ENCODE assay signal across 18 cellular contexts in genomic region chr3:57733790-57734189, GRCh38. TPM values are rescaled to one million over a fixed set of nuclear protein-coding genes. Genes with fewer than 3 reads are reported as not detected.
DNase-seq lines count a peak whose midpoint lies in the region; ATAC-seq and TF ChIP-seq lines count a peak whose summit lies in the region.
"Had no signal": no experiment of that assay in that cellular context is flagged by ENCODE, and none has a peak within 500 bp of the region (broad histone marks: within the 10 kb centered on the region; RNA-seq: fewer than 3 reads in every experiment).

No MANE protein-coding gene starts in this region.

- H3K4me1 Mint-ChIP-seq in osteocyte (ENCODE audit: unreplicated experiment), result no peaks in the 10 kb centered on the region
- no peaks in the 10 kb centered on the region for H3K4me1 Mint-ChIP-seq in activated CD4-positive, alpha-beta memory T cell treated with anti-CD3 and anti-CD28 coated beads, Interleukin-2, amount 10 ng/mL, durations not matched to agents 7 days and 5 days
- H3K4me1 Mint-ChIP-seq: CD8-positive, alpha-beta memory T cell had no signal

- H3K4me2 ChIP-seq in PC-9, result no peak overlapping the region
- no peak overlapping the region for H3K4me2 ChIP-seq in osteoblast (ENCODE audit: insufficient read depth, low read length)

- no TSS peak for BruUV-seq in PC-9 (replicated peaks; lab: Mats Ljungman, UMichigan)

- H3K36me3 Mint-ChIP-seq in osteocyte (ENCODE audit: unreplicated experiment), result no peaks in the 10 kb centered on the region
- H3K36me3 Mint-ChIP-seq in activated CD4-positive, alpha-beta memory T cell treated with anti-CD3 and anti-CD28 coated beads, Interleukin-2, amount 10 ng/mL, durations not matched to agents 7 days and 5 days (ENCODE audit: low read depth), result no peaks in the 10 kb centered on the region
- H3K36me3 Mint-ChIP-seq: CD8-positive, alpha-beta memory T cell had no signal

- CTCF ChIA-PET in PC-9 (lab: Charles Lee), result no interaction called here
- CTCF ChIA-PET in activated CD4-positive, alpha-beta memory T cell treated with anti-CD3 and anti-CD28 coated beads, Interleukin-2, amount 10 ng/mL, durations not matched to agents 7 days and 5 days (lab: Charles Lee), result no interaction called here

- H3K4me1 ChIP-seq in PC-9 (replicated peaks; ENCODE audit: insufficient read depth) (peaks cover 14% of the 10 kb centered on the region), osteoblast (ENCODE audit: insufficient read depth, low read length) (peaks cover 13% of the 10 kb centered on the region)

- no peak for TF ChIP-seq CTCF in PC-9 (conservative IDR thresholded peaks at IDR 0.05)
- no peak for TF ChIP-seq CTCF in osteoblast (IDR thresholded peaks at IDR 0.05; ENCODE audit: extremely low read depth, low read depth, low read length)
- no peak for TF ChIP-seq CTCF in osteocyte (IDR thresholded peaks at IDR 0.05)

- H3K79me2 ChIP-seq in PC-9 (ENCODE audit: low read depth), result no peaks in the 10 kb centered on the region
- H3K79me2 ChIP-seq in osteoblast (ENCODE audit: insufficient read depth, low read length), result no peaks in the 10 kb centered on the region

- H4K20me1 ChIP-seq in PC-9 (ENCODE audit: insufficient read depth), result no peaks in the 10 kb centered on the region
- H4K20me1 ChIP-seq in osteoblast (ENCODE audit: insufficient read depth, low read length), result no peaks in the 10 kb centered on the region

- H3K27me3 Mint-ChIP-seq in osteocyte (ENCODE audit: unreplicated experiment), result no peaks in the 10 kb centered on the region
- H3K27me3 Mint-ChIP-seq in activated CD4-positive, alpha-beta memory T cell treated with anti-CD3 and anti-CD28 coated beads, Interleukin-2, amount 10 ng/mL, durations not matched to agents 7 days and 5 days, result peaks cover 2% of the 10 kb centered on the region
- H3K27me3 Mint-ChIP-seq: CD8-positive, alpha-beta memory T cell; IgD-negative memory B cell had no signal

- H3F3A ChIP-seq in PC-9 (ENCODE audit: insufficient read depth, low read depth), result no peaks in the 10 kb centered on the region

- H3K4me3 ChIP-seq in PC-9, result no peak overlapping the region
- H3K4me3 ChIP-seq in osteoblast (ENCODE audit: insufficient read depth, low read length), result no peak overlapping the region

- H3K27ac Mint-ChIP-seq in osteocyte (ENCODE audit: unreplicated experiment), result no peak overlapping the region
- no peak overlapping the region for H3K27ac Mint-ChIP-seq in activated CD4-positive, alpha-beta memory T cell treated with anti-CD3 and anti-CD28 coated beads, Interleukin-2, amount 10 ng/mL, durations not matched to agents 7 days and 5 days
- H3K27ac Mint-ChIP-seq: CD8-positive, alpha-beta memory T cell; H9; IgD-negative memory B cell had no signal

- ATAC-seq in esophagus mucosa (peak; percentile 62), HG03135 (IDR thresholded peaks at IDR 0.05; ENCODE audit: unreplicated experiment) (no peak)
- ATAC-seq: Right ventricle myocardium inferior, SK-N-SH treated with all-trans-retinoic acid at 6 μM for 48 hours had no signal

- no peak overlapping the region for H2AFZ ChIP-seq in PC-9
- H2AFZ ChIP-seq in osteoblast (ENCODE audit: low read length), result peak overlapping the region; percentile 22

- no peaks in the 10 kb centered on the region for H3K9me2 ChIP-seq in PC-9 (ENCODE audit: insufficient read depth)

- no peak overlapping the region for H3K4me3 Mint-ChIP-seq in osteocyte (ENCODE audit: unreplicated experiment)
- no peak overlapping the region for H3K4me3 Mint-ChIP-seq in activated CD4-positive, alpha-beta memory T cell treated with anti-CD3 and anti-CD28 coated beads, Interleukin-2, amount 10 ng/mL, durations not matched to agents 7 days and 5 days
- H3K4me3 Mint-ChIP-seq: CD8-positive, alpha-beta memory T cell; H9; IgD-negative memory B cell had no signal

- no peaks in the 10 kb centered on the region for H3K9me3 ChIP-seq in PC-9 (ENCODE audit: insufficient read depth, low read depth)
- no peaks in the 10 kb centered on the region for H3K9me3 ChIP-seq in osteoblast (ENCODE audit: low read depth, low read length)

- H3K36me3 ChIP-seq in PC-9 (ENCODE audit: low read depth) (no peaks in the 10 kb centered on the region), osteoblast (ENCODE audit: insufficient read depth, low read length) (no peaks in the 10 kb centered on the region)

- peak overlapping the region; percentile 11; the same call in 1 of the 2 replicates for H3K27ac ChIP-seq in PC-9
- H3K27ac ChIP-seq in osteoblast (ENCODE audit: low read depth, low read length), result no peak overlapping the region

- no peaks in the 10 kb centered on the region for H3K27me3 ChIP-seq in PC-9 (ENCODE audit: insufficient read depth, low read depth)
- no peaks in the 10 kb centered on the region for H3K27me3 ChIP-seq in osteoblast (ENCODE audit: insufficient read depth, low read length)

- DNase-seq in EL (peak; percentile 16), PC-9 (peak in 1 of 2 experiments; percentile 70), osteoblast (ENCODE audit: insufficient read length, low spot score, missing footprints) (no peak), osteocyte (ENCODE audit: extremely low spot score, unreplicated experiment) (no peak)
- DNase-seq in stimulated activated CD4-positive, alpha-beta T cell treated with anti-CD3 and anti-CD28 coated beads, Interleukin-4, amount 100 ng/mL, for 4 hours, result no peak
- no peak for DNase-seq in activated CD4-positive, alpha-beta memory T cell treated with anti-CD3 and anti-CD28 coated beads, Interleukin-2, amount 10 ng/mL, durations not matched to agents 7 days and 5 days
- DNase-seq: ACHN; CD8-positive, alpha-beta memory T cell; DMS 273 treated with DMSO at 0.1 percent for 48 hours; H9; NCI-H1417 treated with DMSO at 0.1 percent for 48 hours; NCI-H345; NCI-H69 had no signal

- POLR2A ChIA-PET in PC-9 (lab: Charles Lee; ENCODE audit: unreplicated experiment), result no interaction called here
- POLR2A ChIA-PET in activated CD4-positive, alpha-beta memory T cell treated with anti-CD3 and anti-CD28 coated beads, Interleukin-2, amount 10 ng/mL, durations not matched to agents 7 days and 5 days (lab: Charles Lee), result no interaction called here

- intact Hi-C loops in PC-9 (cut with micrococcal nuclease; ENCODE audit: unreplicated experiment), result no loop called here

- H3K9me3 Mint-ChIP-seq in osteocyte (ENCODE audit: unreplicated experiment), result no peaks in the 10 kb centered on the region
- no peaks in the 10 kb centered on the region for H3K9me3 Mint-ChIP-seq in activated CD4-positive, alpha-beta memory T cell treated with anti-CD3 and anti-CD28 coated beads, Interleukin-2, amount 10 ng/mL, durations not matched to agents 7 days and 5 days
- H3K9me3 Mint-ChIP-seq: CD8-positive, alpha-beta memory T cell; H9; IgD-negative memory B cell had no signal

RNA-seq across cellular contexts. Expression of gene SLMAP, which starts 22.3 kb away (rescaled TPM):
- total RNA-seq in PC-9 (2021) (116 and 119 TPM in 2 replicates), esophagus mucosa (57.1 TPM), osteoblast (43.9 and 50.7 TPM in 2 replicates), osteocyte (69.8 and 71.5 TPM in 2 replicates)
- 10 to 100 TPM; 53.4 to 55.6 TPM for total RNA-seq in activated CD4-positive, alpha-beta memory T cell treated with anti-CD3 and anti-CD28 coated beads, Interleukin-2, amount 10 ng/mL, durations not matched to agents 7 days and 5 days

RNA-seq across cellular contexts. Expression of gene DENND6A, which starts 40.9 kb away (rescaled TPM):
- 23.6 and 28.2 TPM in 2 replicates for total RNA-seq in PC-9 (2021)
- 23.5 TPM for total RNA-seq in esophagus mucosa
- total RNA-seq in osteoblast, result 25.3 and 27.1 TPM in 2 replicates
- 24.8 and 26.2 TPM in 2 replicates for total RNA-seq in osteocyte
- 10 to 100 TPM; 28.5 to 29.6 TPM for total RNA-seq in activated CD4-positive, alpha-beta memory T cell treated with anti-CD3 and anti-CD28 coated beads, Interleukin-2, amount 10 ng/mL, durations not matched to agents 7 days and 5 days
